In genomic region chr2:138827426-138828054, GRCh38 we compare ENCODE assay signal across 8 cellular contexts. TPM values are rescaled to one million over a fixed set of nuclear protein-coding genes. Genes with fewer than 3 reads are reported as not detected.
A peak's percentile ranks its signal among the peaks of the same experiment; 100 is the strongest.
DNase-seq lines count a peak whose midpoint lies in the region; FAIRE-seq and TF ChIP-seq lines count a peak whose summit lies in the region.

No MANE protein-coding gene starts in this region.

- H3K4ac ChIP-seq in mesendoderm (ENCODE audit: low read depth, low read length), result no peak overlapping the region

- TF ChIP-seq CTCF in HEK293 (tag by site-specific recombination; IDR thresholded peaks at IDR 0.05), result peak; percentile 39; the same call in 1 of the 2 replicates

- no peak overlapping the region for H3K23ac ChIP-seq in mesendoderm (ENCODE audit: low read length)

- H2BK120ac ChIP-seq in mesendoderm (ENCODE audit: low read depth, low read length), result no peak overlapping the region

- H4K5ac ChIP-seq in mesendoderm (ENCODE audit: low read length), result no peak overlapping the region

- H3K4me3 ChIP-seq in HEK293 (ENCODE audit: low read depth, low read length) (no peak overlapping the region), mesendoderm (ENCODE audit: low read length) (no peak overlapping the region)

- H3K27ac ChIP-seq in HEK293 (ENCODE audit: extremely low read depth, low read depth, low read length) (no peak overlapping the region), mesendoderm (ENCODE audit: low read depth, low read length) (no peak overlapping the region)

- H3K27me3 ChIP-seq in mesendoderm (ENCODE audit: insufficient read depth, low read length, poor library complexity), result no peaks in the 10 kb centered on the region

- H3K9ac ChIP-seq in mesendoderm (ENCODE audit: low read length), result no peak overlapping the region

- H3K4me2 ChIP-seq in mesendoderm (ENCODE audit: low read length), result no peak overlapping the region

- H2AK5ac ChIP-seq in mesendoderm (ENCODE audit: low read length), result no peak overlapping the region

- H3K36me3 ChIP-seq in HEK293 (ENCODE audit: control insufficient read depth in 2 of 2, insufficient read depth in 1 of 2, low read length in 2 of 2), result no peaks in the 10 kb centered on the region
- H3K36me3 ChIP-seq in mesendoderm (ENCODE audit: control insufficient read depth, insufficient read depth, low read length), result no peaks in the 10 kb centered on the region

- H3K79me2 ChIP-seq in mesendoderm (ENCODE audit: control insufficient read depth, insufficient read depth, low read length), result no peaks in the 10 kb centered on the region

- no peak overlapping the region for H3K56ac ChIP-seq in mesendoderm (ENCODE audit: low read length)

- no peak overlapping the region for H2BK5ac ChIP-seq in mesendoderm (ENCODE audit: low read length)

- POLR2A ChIA-PET in HEK293 (lab: Yijun Ruan, JAX), result no interaction called here

- DNase-seq in GM03348 (ENCODE audit: low spot score) (peak; percentile 71), M059J (ENCODE audit: low read depth) (peak; percentile 64), SHP77 treated with DMSO at 0.1 percent for 48 hours (lab: John Stamatoyannopoulos, UW) (peak; percentile 6), mesendoderm (peak; percentile 83)
- no peak for DNase-seq in activated CD8-positive, alpha-beta memory T cell treated with anti-CD3 and anti-CD28 coated beads, Interleukin-2, amount 50 U/mL, for 4 hours

- whole genome bisulfite sequencing in mesendoderm (ENCODE audit: extremely low coverage, insufficient coverage, low lambda C conversion rate), result no CpG with 5 or more reads among the region's 3 CpGs

- H4K8ac ChIP-seq in mesendoderm (ENCODE audit: low read depth, low read length), result no peak overlapping the region

- no peaks in the 10 kb centered on the region for H3K79me1 ChIP-seq in mesendoderm (ENCODE audit: low read length)

- H3K4me1 ChIP-seq in HEK293 (ENCODE audit: control insufficient read depth, insufficient read depth, low read length) (no peaks in the 10 kb centered on the region; the same call in 1 of the 2 replicates), mesendoderm (ENCODE audit: control insufficient read depth, low read depth, low read length) (no peaks in the 10 kb centered on the region)

- no peak overlapping the region for H2BK15ac ChIP-seq in mesendoderm (replicated peaks; ENCODE audit: low read depth)

- no peak overlapping the region for H3K18ac ChIP-seq in mesendoderm (ENCODE audit: low read length)

- peak; percentile 89 for FAIRE-seq in A204.1 (lab: Jason Lieb, UNC)
- FAIRE-seq in endometrium (lab: Jason Lieb, UNC), result peak; percentile 15

- CTCF ChIA-PET in HEK293 (lab: Yijun Ruan, JAX), result interaction anchor here (0.5 to 6.3 kb wide), 41 partner anchors 10 to 1360 kb away, joined by 3 to 110 read pairs (median 4); no protein-coding TSS in a partner anchor

- no peaks in the 10 kb centered on the region for H3K9me3 ChIP-seq in HEK293 (ENCODE audit: control insufficient read depth, insufficient read depth, low read depth, low read length)

TF ChIP-seq in HEK293, 187 proteins besides CTCF, POLR2A, EP300 and RAD21:
- TF ChIP-seq ZNF629 (tag by site-specific recombination; IDR thresholded peaks at IDR 0.05) (no peak), ZNF654 (tag by site-specific recombination; IDR thresholded peaks at IDR 0.05; ENCODE audit: low read depth) (peak; percentile 82)

RNA-seq across cellular contexts. Expression of gene NXPH2, which starts 47.4 kb away (rescaled TPM):
- not detected in 2 replicates for total RNA-seq in M059J (2014; rRNA removed; shearing (Covaris generic))
- polyA plus RNA-seq in mesendoderm (2013, experiment 1 of 2), result 0.80 TPM
- polyA plus RNA-seq in mesendoderm (2013, experiment 2 of 2), result 0.94 TPM
